In genomic region chr9:136236471-136237410, GRCh38 we compare ENCODE assay signal across 18 cellular contexts. TPM values are rescaled to one million over a fixed set of nuclear protein-coding genes. Genes with fewer than 3 reads are reported as not detected.
"Had no signal": no experiment of that assay in that cellular context is flagged by ENCODE, and none has a peak within 500 bp of the region (broad histone marks: within the 10 kb centered on the region; RNA-seq: fewer than 3 reads in every experiment).

No MANE protein-coding gene starts in this region.

RNA-seq across cellular contexts. Expression of gene LHX3, which starts 31.8 kb away (rescaled TPM):
- total RNA-seq: colonic mucosa, dermis microvascular lymphatic vessel endothelial cell, endodermal cell, esophagus squamous epithelium, gastrocnemius medialis, glomerular endothelial cell, heart right ventricle, kidney epithelial cell, left cardiac atrium, left lung, left ventricle myocardium superior, lower lobe of right lung, lung microvascular endothelial cell, mesenteric fat pad, mesothelial cell of epicardium, mucosa of descending colon, myocyte had no signal
- polyA plus RNA-seq: heart right ventricle, keratinocyte had no signal
